In the genomic region with DNA sequence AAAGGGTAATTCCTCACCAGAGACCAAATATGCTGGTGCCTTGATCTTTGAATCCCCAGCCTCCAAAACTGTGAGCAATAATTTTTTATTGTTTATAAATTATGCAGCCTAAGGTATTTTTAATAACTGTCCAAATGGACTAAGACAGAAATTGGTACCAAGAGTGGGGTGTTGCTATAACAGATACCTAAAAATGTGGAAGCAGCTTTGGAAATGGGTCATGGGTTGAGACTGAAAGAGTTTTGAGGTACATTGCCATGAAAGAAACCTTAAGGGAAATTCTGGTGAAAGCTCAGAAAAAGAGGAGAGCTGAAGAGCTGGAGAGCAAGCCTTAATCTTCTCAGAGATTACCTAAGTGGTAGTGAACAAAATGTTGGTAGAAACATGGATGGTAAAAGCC, we compare ENCODE assay signal across 35 cellular contexts.
DNase-seq lines count a peak whose midpoint lies in the region; ATAC-seq, FAIRE-seq and TF ChIP-seq lines count a peak whose summit lies in the region.
"Had no signal": no experiment of that assay in that cellular context is flagged by ENCODE, and none has a peak within 500 bp of the region (broad histone marks: within the 10 kb centered on the region; RNA-seq: fewer than 3 reads in every experiment).

No MANE protein-coding gene starts in this region.

- H3K4me1 Mint-ChIP-seq in endodermal cell: peaks cover 7% of the 10 kb centered on the region
- no peaks in the 10 kb centered on the region for H3K4me1 Mint-ChIP-seq in activated naive CD8-positive, alpha-beta T cell treated with anti-CD3 and anti-CD28 coated beads, Interleukin-2, amount 50 U/mL, for 24 hours
- H3K4me1 Mint-ChIP-seq: B cell; CD14-positive monocyte; CD4-positive, alpha-beta memory T cell; CD4-positive, CD25-positive, alpha-beta regulatory T cell; CD8-positive, alpha-beta memory T cell had no signal

- H3K79me2 ChIP-seq in K562 (ENCODE audit: control insufficient read depth, insufficient read depth, low read length): no peaks in the 10 kb centered on the region

- H3K9ac ChIP-seq in K562 (ENCODE audit: insufficient read depth in 1 of 2, low read depth in 2 of 2, low read length in 2 of 2) (no peak overlapping the region), endodermal cell (ENCODE audit: extremely low read depth, low read length, poor library complexity, severe bottlenecking) (no peak overlapping the region)
- H3K9ac ChIP-seq: BLaER1; BLaER1 treated with 17β-estradiol and CSF1 and Interleukin-3, amounts not matched to agents 10 nM and 100 nM had no signal

- TF ChIP-seq EP300 in K562 (IDR thresholded peaks at IDR 0.05; ENCODE audit: low read length): no peak

- no peak overlapping the region for H3K4me3 Mint-ChIP-seq in endodermal cell
- H3K4me3 Mint-ChIP-seq in activated naive CD8-positive, alpha-beta T cell treated with anti-CD3 and anti-CD28 coated beads, Interleukin-2, amount 50 U/mL, for 24 hours: no peak overlapping the region
- H3K4me3 Mint-ChIP-seq: B cell; CD14-positive monocyte; CD4-positive, alpha-beta memory T cell; CD4-positive, alpha-beta T cell; CD4-positive, CD25-positive, alpha-beta regulatory T cell; CD8-positive, alpha-beta memory T cell; CD8-positive, alpha-beta T cell had no signal

- no peak for TF ChIP-seq CTCF in HEK293 (tag by site-specific recombination; IDR thresholded peaks at IDR 0.05)
- no peak for TF ChIP-seq CTCF in K562 (IDR thresholded peaks at IDR 0.05 in 2 of 3, conservative IDR thresholded peaks at IDR 0.05 in 1 of 3; ENCODE audit: insufficient read depth in 2 of 3, low read depth in 1 of 3, low read length in 3 of 3)
- TF ChIP-seq CTCF in endodermal cell (conservative IDR thresholded peaks at IDR 0.05): no peak

- H3K27me3 ChIP-seq in K562 (ENCODE audit: control insufficient read depth in 2 of 2, insufficient read depth in 2 of 2, low read length in 2 of 2) (peaks cover 0 to 3% of the 10 kb centered on the region in 2 experiments; a peak in 1 of 5 replicates), endodermal cell (ENCODE audit: control insufficient read depth, insufficient read depth, low read length, poor library complexity, severe bottlenecking) (no peaks in the 10 kb centered on the region)
- H3K27me3 ChIP-seq: BE2C; BLaER1; BLaER1 treated with 17β-estradiol and CSF1 and Interleukin-3, amounts not matched to agents 10 nM and 100 nM had no signal

- H3K27ac ChIP-seq in HEK293 (ENCODE audit: extremely low read depth, low read depth, low read length) (no peak overlapping the region), K562 (ENCODE audit: extremely low read depth, low read depth, low read length) (no peak overlapping the region), endodermal cell (ENCODE audit: low read depth, low read length) (no peak overlapping the region)
- H3K27ac ChIP-seq: 22Rv1; A549; BLaER1; BLaER1 treated with 17β-estradiol and CSF1 and Interleukin-3, amounts not matched to agents 10 nM and 100 nM; C4-2B had no signal

- DNase-seq in K562 (ENCODE audit: extremely low read depth in 1 of 4, low spot score in 3 of 4) (no peak), endodermal cell (no peak), NCI-H446 treated with DMSO at 0.1 percent for 48 hours (lab: John Stamatoyannopoulos, UW) (no peak), foreskin melanocyte (no peak)
- DNase-seq in activated naive CD8-positive, alpha-beta T cell treated with anti-CD3 and anti-CD28 coated beads, Interleukin-2, amount 50 U/mL, for 24 hours: no peak
- DNase-seq: 8988T; ACHN; AML-193; BE2C; C1 segment of cervical spinal cord; Caco-2; Calu3; CD4-positive, alpha-beta memory T cell; CD4-positive, alpha-beta T cell; CD4-positive, CD25-positive, alpha-beta regulatory T cell; CD8-positive, alpha-beta memory T cell; CD8-positive, alpha-beta T cell; COR-L47; DMS 273 treated with DMSO at 0.1 percent for 48 hours; DMS153; DMS53; DMS79; DMS79 treated with DMSO at 0.1 percent for 48 hours; DND-41; EL had no signal

- no peak overlapping the region for H3K27ac Mint-ChIP-seq in endodermal cell
- H3K27ac Mint-ChIP-seq in activated naive CD8-positive, alpha-beta T cell treated with anti-CD3 and anti-CD28 coated beads, Interleukin-2, amount 50 U/mL, for 24 hours: no peak overlapping the region
- H3K27ac Mint-ChIP-seq: B cell; CD14-positive monocyte; CD4-positive, alpha-beta memory T cell; CD4-positive, alpha-beta T cell; CD8-positive, alpha-beta memory T cell; CD8-positive, alpha-beta T cell had no signal

- H3K36me3 Mint-ChIP-seq in endodermal cell (ENCODE audit: low read depth): peaks cover 5% of the 10 kb centered on the region
- H3K36me3 Mint-ChIP-seq in activated naive CD8-positive, alpha-beta T cell treated with anti-CD3 and anti-CD28 coated beads, Interleukin-2, amount 50 U/mL, for 24 hours (ENCODE audit: low read depth): peaks cover 3% of the 10 kb centered on the region
- H3K36me3 Mint-ChIP-seq: CD14-positive monocyte; CD4-positive, alpha-beta memory T cell; CD4-positive, CD25-positive, alpha-beta regulatory T cell; CD8-positive, alpha-beta memory T cell; CD8-positive, alpha-beta T cell had no signal

- peaks cover 21% of the 10 kb centered on the region for H3K9me3 Mint-ChIP-seq in endodermal cell
- peaks cover 12% of the 10 kb centered on the region for H3K9me3 Mint-ChIP-seq in activated naive CD8-positive, alpha-beta T cell treated with anti-CD3 and anti-CD28 coated beads, Interleukin-2, amount 50 U/mL, for 24 hours

- no peak overlapping the region for H3K4me3 ChIP-seq in HEK293 (ENCODE audit: low read depth, low read length)
- H3K4me3 ChIP-seq in K562: no peak overlapping the region
- H3K4me3 ChIP-seq in endodermal cell (ENCODE audit: low read length): peak overlapping the region; percentile 66
- H3K4me3 ChIP-seq: A549; BLaER1; BLaER1 treated with 17β-estradiol and CSF1 and Interleukin-3, amounts not matched to agents 10 nM and 100 nM had no signal

- H3K9me3 ChIP-seq in HEK293 (ENCODE audit: control insufficient read depth, insufficient read depth, low read depth, low read length) (no peaks in the 10 kb centered on the region), K562 (replicated peaks; ENCODE audit: control insufficient read depth, insufficient read depth, low read depth, low read length) (no peaks in the 10 kb centered on the region), endodermal cell (ENCODE audit: control insufficient read depth, low read length) (peaks cover 17% of the 10 kb centered on the region)

- no TSS peak for BruUV-seq in K562 (replicated peaks; lab: Mats Ljungman, UMichigan)

- H3K4me1 ChIP-seq in HEK293 (ENCODE audit: control insufficient read depth, insufficient read depth, low read length): no peaks in the 10 kb centered on the region
- no peaks in the 10 kb centered on the region for H3K4me1 ChIP-seq in K562 (replicated peaks in 1 of 2; ENCODE audit: control insufficient read depth in 2 of 2, insufficient read depth in 2 of 2, low read length in 2 of 2)
- no peaks in the 10 kb centered on the region for H3K4me1 ChIP-seq in endodermal cell (ENCODE audit: control insufficient read depth, insufficient read depth, low read length)
- H3K4me1 ChIP-seq: A549, BE2C, Caco-2 had no signal

- CTCF ChIA-PET in HEK293 (lab: Yijun Ruan, JAX) (no interaction called here), K562 (lab: Yijun Ruan, JAX; ENCODE audit: low intra/inter-chr PET ratio) (no interaction called here)

- no peak for FAIRE-seq in K562 (lab: Jason Lieb, UNC)
- FAIRE-seq: A204.1, A549, D721Med had no signal

- TF ChIP-seq RAD21 in K562 (CRISPR knock-in tag; conservative IDR thresholded peaks at IDR 0.05 in 1 of 2, IDR thresholded peaks at IDR 0.05 in 1 of 2): no peak

- POLR2A ChIA-PET in HEK293 (lab: Yijun Ruan, JAX) (no interaction called here), K562 (lab: Yijun Ruan, JAX) (no interaction called here)

- in situ Hi-C loops in K562 (cut with MboI): no loop called here

- no peaks in the 10 kb centered on the region for H4K20me1 ChIP-seq in K562 (replicated peaks; ENCODE audit: control insufficient read depth, insufficient read depth, low read length)
- H4K20me1 ChIP-seq: BLaER1; BLaER1 treated with 17β-estradiol and CSF1 and Interleukin-3, amounts not matched to agents 10 nM and 100 nM had no signal

- no peak overlapping the region for H2AFZ ChIP-seq in K562 (ENCODE audit: low read depth, low read length)

- no peak overlapping the region for H3K4me2 ChIP-seq in K562 (ENCODE audit: insufficient read depth, low read length)
- H3K4me2 ChIP-seq: A549; BLaER1; BLaER1 treated with 17β-estradiol and CSF1 and Interleukin-3, amounts not matched to agents 10 nM and 100 nM had no signal

- H3K36me3 ChIP-seq in HEK293 (ENCODE audit: control insufficient read depth in 2 of 2, insufficient read depth in 1 of 2, low read length in 2 of 2): no peaks in the 10 kb centered on the region
- no peaks in the 10 kb centered on the region for H3K36me3 ChIP-seq in K562 (ENCODE audit: control insufficient read depth, insufficient read depth, low read length)
- no peaks in the 10 kb centered on the region for H3K36me3 ChIP-seq in endodermal cell (ENCODE audit: control insufficient read depth, insufficient read depth, low read length)
- H3K36me3 ChIP-seq: BE2C; BLaER1; BLaER1 treated with 17β-estradiol and CSF1 and Interleukin-3, amounts not matched to agents 10 nM and 100 nM had no signal

- ATAC-seq in K562: no peak
- no peak for ATAC-seq in activated naive CD8-positive, alpha-beta T cell treated with anti-CD3 and anti-CD28 coated beads, Interleukin-2, amount 50 U/mL, for 24 hours
- ATAC-seq: A549; CD8-positive, alpha-beta T cell had no signal

- intact Hi-C loops in K562 (cut with micrococcal nuclease): no loop called here

- H3K9me1 ChIP-seq in K562 (ENCODE audit: control insufficient read depth, insufficient read depth, low read length): no peaks in the 10 kb centered on the region

- peaks cover 4% of the 10 kb centered on the region for H3K27me3 Mint-ChIP-seq in endodermal cell (ENCODE audit: insufficient read depth)
- H3K27me3 Mint-ChIP-seq in activated naive CD8-positive, alpha-beta T cell treated with anti-CD3 and anti-CD28 coated beads, Interleukin-2, amount 50 U/mL, for 24 hours: no peaks in the 10 kb centered on the region
- H3K27me3 Mint-ChIP-seq: B cell; CD4-positive, alpha-beta memory T cell; CD4-positive, alpha-beta T cell; CD8-positive, alpha-beta memory T cell had no signal

- TF ChIP-seq POLR2A in K562 (conservative IDR thresholded peaks at IDR 0.05): no peak

TF ChIP-seq in HEK293, 187 proteins besides CTCF, POLR2A, EP300 and RAD21 (continues in another document):
- no peak for TF ChIP-seq ZFP37 (tag by site-specific recombination; IDR thresholded peaks at IDR 0.05)
- no peak for TF ChIP-seq ZNF274 (IDR thresholded peaks at IDR 0.05; ENCODE audit: low read length)
- no peak for TF ChIP-seq ZNF274 (tag by site-specific recombination; IDR thresholded peaks at IDR 0.05; ENCODE audit: borderline replicate concordance)
- TF ChIP-seq ZNF707 (tag by site-specific recombination; IDR thresholded peaks at IDR 0.05): peak; percentile 86

TF ChIP-seq in K562, 482 proteins besides CTCF, POLR2A, EP300 and RAD21 (continues in another document):
- TF ChIP-seq ZC3H8 (IDR thresholded peaks at IDR 0.05): no peak
